Comparison of ENCODE assay signal across 25 cellular contexts in the genomic region with DNA sequence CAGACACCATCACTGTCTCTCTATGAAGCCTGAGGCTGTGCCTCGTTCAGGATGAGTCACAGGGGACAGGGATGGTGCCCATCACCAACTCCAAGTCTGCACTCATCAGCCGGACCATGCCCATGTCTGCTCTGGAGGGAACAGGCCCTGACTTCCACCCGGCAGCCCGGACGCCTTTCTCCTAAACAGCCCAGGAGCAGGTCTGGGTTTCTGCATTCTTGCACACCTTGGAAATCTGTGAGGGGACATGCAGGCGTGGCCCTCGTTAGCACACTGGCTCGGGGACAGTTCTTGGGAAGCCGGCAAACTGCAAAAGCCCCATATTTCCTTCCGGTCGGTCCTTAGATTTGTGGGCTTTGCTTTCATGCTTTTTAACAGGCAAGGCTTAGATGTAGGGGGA.
"Had no signal": no experiment of that assay in that cellular context is flagged by ENCODE, and none has a peak within 500 bp of the region (broad histone marks: within the 10 kb centered on the region; RNA-seq: fewer than 3 reads in every experiment).

No MANE protein-coding gene starts in this region.

- H3K9me3 Mint-ChIP-seq: dendritic cell treated with granulocyte-macrophage colony-stimulating factor and Interleukin-4, amounts not matched to agents 40 ng/mL and 50 ng/mL, for 4 days; effector memory CD8-positive, alpha-beta T cell; endodermal cell; mesothelial cell of epicardium had no signal

- DNase-seq: colonic mucosa; cortex of kidney; effector CD8-positive, alpha-beta T cell; effector memory CD8-positive, alpha-beta T cell; endodermal cell; erythroblast; esophagus squamous epithelium; foreskin fibroblast; foreskin melanocyte; gastrocnemius medialis; glutamatergic neuron; head of caudate nucleus; heart right ventricle; hippocampal formation; kidney; kidney glomerular epithelial cell; left colon; left ventricle myocardium inferior; lower lobe of right lung; mesenchymal stem cell had no signal

- H3K36me3 Mint-ChIP-seq: mesothelial cell of epicardium had no signal

- H3K4me3 Mint-ChIP-seq: dendritic cell treated with granulocyte-macrophage colony-stimulating factor and Interleukin-4, amounts not matched to agents 40 ng/mL and 50 ng/mL, for 4 days; effector memory CD8-positive, alpha-beta T cell; endodermal cell; mesothelial cell of epicardium had no signal

- ATAC-seq: effector memory CD8-positive, alpha-beta T cell; esophagus mucosa; gastrocnemius medialis; heart right ventricle; left colon; left lobe of liver; lower lobe of right lung; mucosa of descending colon had no signal

- H3K27ac Mint-ChIP-seq: dendritic cell treated with granulocyte-macrophage colony-stimulating factor and Interleukin-4, amounts not matched to agents 40 ng/mL and 50 ng/mL, for 4 days; effector memory CD8-positive, alpha-beta T cell; endodermal cell; mesothelial cell of epicardium had no signal
